14 cellular contexts compared by ENCODE assay signal in genomic region chr1:215475719-215476525, GRCh38.
A peak's percentile ranks its signal among the peaks of the same experiment; 100 is the strongest.
DNase-seq lines count a peak whose midpoint lies in the region; ATAC-seq, FAIRE-seq and TF ChIP-seq lines count a peak whose summit lies in the region.
"Had no signal": no experiment of that assay in that cellular context is flagged by ENCODE, and none has a peak within 500 bp of the region (broad histone marks: within the 10 kb centered on the region; RNA-seq: fewer than 3 reads in every experiment).

No MANE protein-coding gene starts in this region.

- in situ Hi-C loops in brain microvascular endothelial cell (cut with HindIII; ENCODE audit: low pct_ligation_motif_present, low sequenced_read_pairs), result no loop called here

- H3K9me3 ChIP-seq in astrocyte (ENCODE audit: insufficient read depth, low read depth, low read length) (no peaks in the 10 kb centered on the region), keratinocyte (ENCODE audit: control insufficient read depth, low read depth, low read length) (no peaks in the 10 kb centered on the region)
- H3K9me3 ChIP-seq: SJSA1, suprapubic skin had no signal

- peaks cover 6% of the 10 kb centered on the region for H3K9me3 Mint-ChIP-seq in astrocyte (ENCODE audit: unreplicated experiment)

- H3K9me1 ChIP-seq in keratinocyte (ENCODE audit: control insufficient read depth, extremely low read depth, insufficient read depth, low read length), result no peaks in the 10 kb centered on the region

- H4K20me1 ChIP-seq in astrocyte (ENCODE audit: insufficient read depth, low read length) (no peaks in the 10 kb centered on the region), keratinocyte (ENCODE audit: control insufficient read depth, extremely low read depth, insufficient read depth, low read length) (no peaks in the 10 kb centered on the region)
- H4K20me1 ChIP-seq: BLaER1 treated with 17β-estradiol and CSF1 and Interleukin-3, amounts not matched to agents 10 nM and 100 nM had no signal

- H3K4me2 ChIP-seq in astrocyte (ENCODE audit: low read length), result peak overlapping the region; percentile 48
- peak overlapping the region; percentile 7 for H3K4me2 ChIP-seq in keratinocyte (ENCODE audit: control insufficient read depth, extremely low read depth, insufficient read depth, low read depth, low read length)
- H3K4me2 ChIP-seq: BLaER1 treated with 17β-estradiol and CSF1 and Interleukin-3, amounts not matched to agents 10 nM and 100 nM had no signal

- H3K36me3 ChIP-seq in astrocyte (ENCODE audit: insufficient read depth, low read length), result no peaks in the 10 kb centered on the region
- no peaks in the 10 kb centered on the region for H3K36me3 ChIP-seq in keratinocyte (ENCODE audit: control insufficient read depth in 2 of 2, extremely low read depth in 1 of 2, insufficient read depth in 2 of 2, low read length in 2 of 2)
- H3K36me3 ChIP-seq in brain microvascular endothelial cell (replicated peaks), result no peaks in the 10 kb centered on the region
- H3K36me3 ChIP-seq: BLaER1 treated with 17β-estradiol and CSF1 and Interleukin-3, amounts not matched to agents 10 nM and 100 nM; SJSA1; suprapubic skin had no signal

- H3K27me3 ChIP-seq in astrocyte (ENCODE audit: insufficient read depth, low read length) (no peaks in the 10 kb centered on the region), keratinocyte (ENCODE audit: control insufficient read depth, extremely low read depth, insufficient read depth, low read length) (no peaks in the 10 kb centered on the region), brain microvascular endothelial cell (replicated peaks) (no peaks in the 10 kb centered on the region)
- H3K27me3 ChIP-seq: BLaER1 treated with 17β-estradiol and CSF1 and Interleukin-3, amounts not matched to agents 10 nM and 100 nM; SJSA1; suprapubic skin had no signal

- H3K36me3 Mint-ChIP-seq in astrocyte (ENCODE audit: low read depth, unreplicated experiment), result peaks cover 1% of the 10 kb centered on the region

- ATAC-seq in GM21717 (IDR thresholded peaks at IDR 0.05; ENCODE audit: unreplicated experiment), result no peak
- ATAC-seq: activated T-helper 17 cell treated with anti-CD3 and anti-CD28 coated beads, Interleukin-2, amount 50 U/mL, for 72 hours had no signal

- DNase-seq in AG09309 (ENCODE audit: low read depth) (peak; percentile 79), LHCN-M2 (ENCODE audit: low read depth) (peak; percentile 90), astrocyte (ENCODE audit: low read depth) (peak; percentile 96), keratinocyte (ENCODE audit: low read depth, low spot score) (peak; percentile 76), brain microvascular endothelial cell (no peak), NAMALWA (ENCODE audit: low spot score) (no peak), GF-D8 (lab: John Stamatoyannopoulos, UW) (no peak)
- DNase-seq: glutamatergic neuron had no signal

- peak overlapping the region; percentile 74 for H3K27ac Mint-ChIP-seq in astrocyte (ENCODE audit: unreplicated experiment)
- H3K27ac Mint-ChIP-seq: activated T-helper 17 cell treated with anti-CD3 and anti-CD28 coated beads, Interleukin-2, amount 50 U/mL, for 72 hours; progenitor cell of endocrine pancreas had no signal

- no peaks in the 10 kb centered on the region for H3K27me3 Mint-ChIP-seq in astrocyte (ENCODE audit: low read depth, unreplicated experiment)
- H3K27me3 Mint-ChIP-seq: activated T-helper 17 cell treated with anti-CD3 and anti-CD28 coated beads, Interleukin-2, amount 50 U/mL, for 72 hours; progenitor cell of endocrine pancreas had no signal

- no peak overlapping the region for H3K4me3 ChIP-seq in AG09309 (ENCODE audit: control insufficient read depth, low read depth, low read length)
- no peak overlapping the region for H3K4me3 ChIP-seq in astrocyte (ENCODE audit: insufficient read depth, low read depth, low read length)
- peak overlapping the region in 1 of 3 experiments; percentile 19 for H3K4me3 ChIP-seq in keratinocyte (ENCODE audit: control insufficient read depth in 2 of 3, extremely low read depth in 1 of 3, insufficient read depth in 2 of 3, low read depth in 1 of 3, low read length in 3 of 3)
- H3K4me3 ChIP-seq in brain microvascular endothelial cell (ENCODE audit: low read depth, low read length), result no peak overlapping the region
- H3K4me3 ChIP-seq: BLaER1 treated with 17β-estradiol and CSF1 and Interleukin-3, amounts not matched to agents 10 nM and 100 nM; SJSA1; suprapubic skin had no signal

- no peak overlapping the region for H3K4me3 Mint-ChIP-seq in astrocyte (ENCODE audit: unreplicated experiment)
- H3K4me3 Mint-ChIP-seq: activated T-helper 17 cell treated with anti-CD3 and anti-CD28 coated beads, Interleukin-2, amount 50 U/mL, for 72 hours had no signal

- FAIRE-seq in astrocyte (lab: Jason Lieb, UNC) (peak; percentile 82), keratinocyte (lab: Jason Lieb, UNC) (peak; percentile 84)

- peak overlapping the region; percentile 51 for H3K27ac ChIP-seq in astrocyte (ENCODE audit: low read depth, low read length)
- H3K27ac ChIP-seq in keratinocyte (ENCODE audit: control insufficient read depth, insufficient read depth, low read length), result peak overlapping the region; percentile 49
- no peak overlapping the region for H3K27ac ChIP-seq in brain microvascular endothelial cell
- H3K27ac ChIP-seq: BLaER1 treated with 17β-estradiol and CSF1 and Interleukin-3, amounts not matched to agents 10 nM and 100 nM; SJSA1; suprapubic skin had no signal

- H3K4me1 ChIP-seq in astrocyte (ENCODE audit: insufficient read depth, low read length) (peaks cover 12% of the 10 kb centered on the region), keratinocyte (ENCODE audit: control insufficient read depth, extremely low read depth, insufficient read depth, low read length) (peaks cover 14% of the 10 kb centered on the region)
- H3K4me1 ChIP-seq: SJSA1, suprapubic skin had no signal

- peaks cover 10% of the 10 kb centered on the region for H3K4me1 Mint-ChIP-seq in astrocyte (ENCODE audit: low read depth, unreplicated experiment)
- H3K4me1 Mint-ChIP-seq: activated T-helper 17 cell treated with anti-CD3 and anti-CD28 coated beads, Interleukin-2, amount 50 U/mL, for 72 hours had no signal

- H3K79me2 ChIP-seq in astrocyte (ENCODE audit: insufficient read depth, low read length), result no peaks in the 10 kb centered on the region
- no peaks in the 10 kb centered on the region for H3K79me2 ChIP-seq in keratinocyte (ENCODE audit: control insufficient read depth, insufficient read depth, low read length)

- no peak overlapping the region for H3K9ac ChIP-seq in astrocyte (ENCODE audit: low read length)
- H3K9ac ChIP-seq in keratinocyte (ENCODE audit: control insufficient read depth, extremely low read depth, insufficient read depth, low read length), result no peak overlapping the region
- H3K9ac ChIP-seq: BLaER1 treated with 17β-estradiol and CSF1 and Interleukin-3, amounts not matched to agents 10 nM and 100 nM had no signal

- TF ChIP-seq CTCF in AG09309 (IDR thresholded peaks at IDR 0.05; ENCODE audit: control insufficient read depth, insufficient read depth, low read depth, low read length, missing control alignments), result no peak
- no peak for TF ChIP-seq CTCF in astrocyte (IDR thresholded peaks at IDR 0.05; ENCODE audit: insufficient read depth, low read depth, low read length)
- no peak for TF ChIP-seq CTCF in keratinocyte (optimal IDR thresholded peaks at IDR 0.05 in 1 of 3, IDR thresholded peaks at IDR 0.05 in 1 of 3, conservative IDR thresholded peaks at IDR 0.05 in 1 of 3; ENCODE audit: extremely low read depth in 1 of 3, insufficient read depth in 2 of 3, low read length in 3 of 3)
- TF ChIP-seq CTCF in brain microvascular endothelial cell (IDR thresholded peaks at IDR 0.05; ENCODE audit: low read depth, low read length, missing control alignments), result no peak

- H2AFZ ChIP-seq in astrocyte (ENCODE audit: low read depth, low read length), result no peak overlapping the region
- no peak overlapping the region for H2AFZ ChIP-seq in keratinocyte (ENCODE audit: control insufficient read depth, low read length)

- dilution Hi-C loops in keratinocyte (cut with MboI; ENCODE audit: extremely low pct_ligation_motif_present, low sequenced_read_pairs), result no loop called here

Comparison
In these comparisons a context has a peak if more than half of its experiments do, and no peak if none do; other contexts are left out.
1. DNase-seq: peak in AG09309 (single experiment), LHCN-M2 (single experiment), astrocyte (single experiment) and keratinocyte (single experiment); none in brain microvascular endothelial cell (single experiment), NAMALWA (single experiment) and GF-D8 (single experiment).